ENCODE assay signal across 1 cellular context in the genomic region with DNA sequence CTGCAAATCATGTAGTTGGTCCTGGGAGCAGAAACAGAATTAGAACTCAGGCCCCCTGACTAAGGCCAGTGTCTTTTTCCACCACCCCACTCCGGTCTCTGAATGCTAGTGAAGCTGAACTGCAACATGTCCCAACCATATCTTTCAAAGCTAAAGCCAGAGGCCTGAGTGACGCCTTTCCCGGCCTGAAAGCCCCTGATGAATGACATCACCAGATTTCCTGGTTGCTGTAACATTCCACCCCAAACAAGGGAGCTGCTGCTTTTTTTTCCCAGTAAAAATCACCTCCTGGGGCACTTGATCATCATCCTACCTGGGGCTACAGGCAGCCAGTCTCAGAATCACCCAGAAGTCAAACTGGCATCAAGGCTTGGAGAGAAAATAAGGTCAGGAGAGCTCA.
TF ChIP-seq lines count a peak whose summit lies in the region.

No MANE protein-coding gene starts in this region.

TF ChIP-seq in WTC11, 78 proteins besides CTCF, POLR2A, EP300 and RAD21 (continued from another document):
- TF ChIP-seq, protein P1, sequence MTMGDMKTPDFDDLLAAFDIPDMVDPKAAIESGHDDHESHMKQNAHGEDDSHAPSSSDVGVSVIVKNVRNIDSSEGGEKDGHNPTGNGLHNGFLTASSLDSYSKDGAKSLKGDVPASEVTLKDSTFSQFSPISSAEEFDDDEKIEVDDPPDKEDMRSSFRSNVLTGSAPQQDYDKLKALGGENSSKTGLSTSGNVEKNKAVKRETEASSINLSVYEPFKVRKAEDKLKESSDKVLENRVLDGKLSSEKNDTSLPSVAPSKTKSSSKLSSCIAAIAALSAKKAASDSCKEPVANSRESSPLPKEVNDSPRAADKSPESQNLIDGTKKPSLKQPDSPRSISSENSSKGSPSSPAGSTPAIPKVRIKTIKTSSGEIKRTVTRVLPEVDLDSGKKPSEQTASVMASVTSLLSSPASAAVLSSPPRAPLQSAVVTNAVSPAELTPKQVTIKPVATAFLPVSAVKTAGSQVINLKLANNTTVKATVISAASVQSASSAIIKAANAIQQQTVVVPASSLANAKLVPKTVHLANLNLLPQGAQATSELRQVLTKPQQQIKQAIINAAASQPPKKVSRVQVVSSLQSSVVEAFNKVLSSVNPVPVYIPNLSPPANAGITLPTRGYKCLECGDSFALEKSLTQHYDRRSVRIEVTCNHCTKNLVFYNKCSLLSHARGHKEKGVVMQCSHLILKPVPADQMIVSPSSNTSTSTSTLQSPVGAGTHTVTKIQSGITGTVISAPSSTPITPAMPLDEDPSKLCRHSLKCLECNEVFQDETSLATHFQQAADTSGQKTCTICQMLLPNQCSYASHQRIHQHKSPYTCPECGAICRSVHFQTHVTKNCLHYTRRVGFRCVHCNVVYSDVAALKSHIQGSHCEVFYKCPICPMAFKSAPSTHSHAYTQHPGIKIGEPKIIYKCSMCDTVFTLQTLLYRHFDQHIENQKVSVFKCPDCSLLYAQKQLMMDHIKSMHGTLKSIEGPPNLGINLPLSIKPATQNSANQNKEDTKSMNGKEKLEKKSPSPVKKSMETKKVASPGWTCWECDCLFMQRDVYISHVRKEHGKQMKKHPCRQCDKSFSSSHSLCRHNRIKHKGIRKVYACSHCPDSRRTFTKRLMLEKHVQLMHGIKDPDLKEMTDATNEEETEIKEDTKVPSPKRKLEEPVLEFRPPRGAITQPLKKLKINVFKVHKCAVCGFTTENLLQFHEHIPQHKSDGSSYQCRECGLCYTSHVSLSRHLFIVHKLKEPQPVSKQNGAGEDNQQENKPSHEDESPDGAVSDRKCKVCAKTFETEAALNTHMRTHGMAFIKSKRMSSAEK (CRISPR knock-in tag; IDR thresholded peaks at IDR 0.05; ENCODE audit: borderline replicate concordance), result no peak
- no peak for TF ChIP-seq JUN (CRISPR knock-in tag; IDR thresholded peaks at IDR 0.05)
- TF ChIP-seq, protein P2, sequence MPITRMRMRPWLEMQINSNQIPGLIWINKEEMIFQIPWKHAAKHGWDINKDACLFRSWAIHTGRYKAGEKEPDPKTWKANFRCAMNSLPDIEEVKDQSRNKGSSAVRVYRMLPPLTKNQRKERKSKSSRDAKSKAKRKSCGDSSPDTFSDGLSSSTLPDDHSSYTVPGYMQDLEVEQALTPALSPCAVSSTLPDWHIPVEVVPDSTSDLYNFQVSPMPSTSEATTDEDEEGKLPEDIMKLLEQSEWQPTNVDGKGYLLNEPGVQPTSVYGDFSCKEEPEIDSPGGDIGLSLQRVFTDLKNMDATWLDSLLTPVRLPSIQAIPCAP (CRISPR knock-in tag; IDR thresholded peaks at IDR 0.05), result no peak
- TF ChIP-seq HMGA2 (CRISPR knock-in tag; IDR thresholded peaks at IDR 0.05), result no peak
- no peak for TF ChIP-seq FOXK1 (CRISPR knock-in tag; IDR thresholded peaks at IDR 0.05)
